In the genomic region with DNA sequence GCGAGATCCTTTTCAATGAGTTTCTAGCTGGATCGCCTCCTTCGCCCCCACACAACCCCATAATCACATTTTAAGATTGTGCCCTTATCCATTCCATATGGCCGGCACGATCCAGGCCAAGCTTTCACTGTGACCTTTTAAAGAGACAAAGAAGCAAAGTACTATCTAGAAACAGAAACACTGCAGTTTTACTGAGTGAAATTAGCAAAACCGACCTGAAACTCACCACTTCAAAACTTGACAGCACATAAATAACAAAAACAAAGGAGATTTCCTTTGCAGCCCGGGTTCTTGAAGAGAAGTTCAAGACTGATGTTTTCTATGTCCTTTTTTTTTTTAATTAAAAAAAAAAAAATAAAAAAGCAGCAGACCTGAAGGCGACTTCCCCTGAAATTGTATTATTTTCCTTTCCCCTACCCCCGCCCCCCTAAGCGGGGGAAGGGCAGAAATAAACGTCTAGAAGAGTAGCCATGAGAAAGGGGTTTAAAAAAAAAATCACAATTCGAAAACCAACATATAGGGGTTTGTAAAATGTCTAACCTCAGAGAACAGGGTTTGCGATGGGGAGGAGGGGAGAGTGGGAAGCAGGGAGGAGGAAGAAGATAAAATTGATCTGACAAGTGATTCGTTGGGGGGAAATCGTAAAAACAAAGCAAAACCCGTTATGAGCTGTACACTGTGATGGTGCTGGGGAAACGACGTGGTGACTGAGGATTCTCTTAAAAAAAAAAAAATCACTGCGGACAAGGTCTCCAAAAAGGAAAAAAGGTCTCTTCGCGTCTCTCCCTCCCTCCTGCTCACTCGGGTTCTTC, we compare ENCODE assay signal across 8 cellular contexts. TPM values are rescaled to one million over a fixed set of nuclear protein-coding genes. Genes with fewer than 3 reads are reported as not detected.
DNase-seq lines count a peak whose midpoint lies in the region; ATAC-seq and TF ChIP-seq lines count a peak whose summit lies in the region.

No MANE protein-coding gene starts in this region.

- ATAC-seq in GM21576 (IDR thresholded peaks at IDR 0.05; ENCODE audit: unreplicated experiment) (peak; percentile 88), lower lobe of right lung (peak in 1 of 2 donors; percentile 36)
- peak; percentile 16 for ATAC-seq in stimulated activated naive CD8-positive, alpha-beta T cell treated with anti-CD3 and anti-CD28 coated beads, Interleukin-15, Interleukin-2, amounts not matched to agents 100 U/mL and 50 U/mL, for 24 hours

- H3K27ac ChIP-seq in effector memory CD4-positive, alpha-beta T cell (ENCODE audit: insufficient read depth, low read length, poor library complexity, severe bottlenecking), result peak overlapping the region; percentile 86
- H3K27ac ChIP-seq in lower lobe of right lung, result peak overlapping the region; percentile 86

- intact Hi-C loops in lower lobe of right lung (cut with DNase I), result no loop called here

- TF ChIP-seq CTCF in GM10266 (IDR thresholded peaks at IDR 0.05; ENCODE audit: control insufficient read depth, insufficient read depth, low read depth, missing control alignments), result no peak
- TF ChIP-seq CTCF in lower lobe of right lung (IDR thresholded peaks at IDR 0.05), result no peak

- no peaks in the 10 kb centered on the region for H3K27me3 ChIP-seq in effector memory CD4-positive, alpha-beta T cell (replicated peaks; ENCODE audit: control insufficient read depth, insufficient read depth, low read length, poor library complexity, severe bottlenecking)
- H3K27me3 ChIP-seq in lower lobe of right lung (ENCODE audit: low read depth), result no peaks in the 10 kb centered on the region

- peaks cover 13% of the 10 kb centered on the region for H3K4me1 ChIP-seq in effector memory CD4-positive, alpha-beta T cell (ENCODE audit: control insufficient read depth, insufficient read depth, low read length, poor library complexity, severe bottlenecking)
- peaks cover 24% of the 10 kb centered on the region for H3K4me1 ChIP-seq in lower lobe of right lung

- DNase-seq in GM10266 (ENCODE audit: extremely low spot score), result peak; percentile 40
- peak; percentile 32 for DNase-seq in HuH-7 (ENCODE audit: low spot score)
- DNase-seq in UCSD-AML1 (lab: John Stamatoyannopoulos, UW; ENCODE audit: unreplicated experiment), result peak; percentile 15
- DNase-seq in effector memory CD4-positive, alpha-beta T cell, result peak in 1 of 3 donors; percentile 3
- peak; percentile 53 for DNase-seq in lower lobe of right lung
- peak; percentile 56 for DNase-seq in stimulated activated naive CD8-positive, alpha-beta T cell treated with anti-CD3 and anti-CD28 coated beads, Interleukin-15, Interleukin-2, amounts not matched to agents 100 U/mL and 50 U/mL, for 24 hours
- no peak for DNase-seq in occipital lobe (lab: John Stamatoyannopoulos, UW)

- peaks cover 4% of the 10 kb centered on the region for H3K36me3 ChIP-seq in effector memory CD4-positive, alpha-beta T cell (ENCODE audit: control insufficient read depth, insufficient read depth, low read length)
- H3K36me3 ChIP-seq in lower lobe of right lung, result no peaks in the 10 kb centered on the region

- no peaks in the 10 kb centered on the region for H3K9me3 ChIP-seq in effector memory CD4-positive, alpha-beta T cell (ENCODE audit: control insufficient read depth, low read length)
- H3K9me3 ChIP-seq in lower lobe of right lung, result no peaks in the 10 kb centered on the region

- H3K4me3 ChIP-seq in effector memory CD4-positive, alpha-beta T cell (ENCODE audit: insufficient read depth, low read depth, low read length, poor library complexity, severe bottlenecking), result peak overlapping the region; percentile 79
- H3K4me3 ChIP-seq in lower lobe of right lung, result peak overlapping the region; percentile 80

RNA-seq across cellular contexts. Expression of a gene that starts 1.5 kb away (rescaled TPM):
- total RNA-seq in lower lobe of right lung, result 30.2 TPM
- 166 TPM for total RNA-seq in occipital lobe
